Comparison of ENCODE assay signal across 8 cellular contexts in genomic region chr1:42420911-42421585, GRCh38. TPM values are rescaled to one million over a fixed set of nuclear protein-coding genes. Genes with fewer than 3 reads are reported as not detected.
DNase-seq lines count a peak whose midpoint lies in the region; ATAC-seq and TF ChIP-seq lines count a peak whose summit lies in the region.

No MANE protein-coding gene starts in this region.

- no peak for TF ChIP-seq EP300 in Ishikawa (IDR thresholded peaks at IDR 0.05; ENCODE audit: borderline replicate concordance)

- H3K4me1 ChIP-seq in cardiac muscle cell (ENCODE audit: low read depth): peaks cover 54% of the 10 kb centered on the region

- no peaks in the 10 kb centered on the region for H3K36me3 ChIP-seq in cardiac muscle cell

- H3K27ac ChIP-seq in cardiac muscle cell: peak overlapping the region; percentile 75

- H3K9me3 Mint-ChIP-seq in WTC11: 0 out of 2 replicates have a peak, but pooled peaks cover 4% of the 10 kb centered on the region

- CTCF ChIA-PET in WTC11 (lab: Charles Lee): no interaction called here

- no peak for TF ChIP-seq CTCF in cardiac muscle cell (IDR thresholded peaks at IDR 0.05; ENCODE audit: low read depth, low read length)
- TF ChIP-seq CTCF in WTC11 (IDR thresholded peaks at IDR 0.05): no peak

- no peak for TF ChIP-seq RAD21 in Ishikawa (IDR thresholded peaks at IDR 0.05; ENCODE audit: low read depth)

- ATAC-seq in WTC11: no peak
- no peak for ATAC-seq in GM19023 (IDR thresholded peaks at IDR 0.05; ENCODE audit: unreplicated experiment)
- no peak for ATAC-seq in HG03439 (IDR thresholded peaks at IDR 0.05; ENCODE audit: unreplicated experiment)

- H3K4me1 Mint-ChIP-seq in WTC11: peaks cover 40% of the 10 kb centered on the region

- no peaks in the 10 kb centered on the region for H3K27me3 ChIP-seq in cardiac muscle cell

- no peak overlapping the region for H3K4me3 ChIP-seq in cardiac muscle cell

- H3K27ac Mint-ChIP-seq in WTC11: no peak overlapping the region

- POLR2A ChIA-PET in WTC11 (lab: Charles Lee): no interaction called here

- no peaks in the 10 kb centered on the region for H3K36me3 Mint-ChIP-seq in WTC11

- no peaks in the 10 kb centered on the region for H3K27me3 Mint-ChIP-seq in WTC11 (ENCODE audit: low read depth)

- DNase-seq in SHP77 treated with DMSO at 0.1 percent for 48 hours (lab: John Stamatoyannopoulos, UW): peak; percentile 92
- DNase-seq in cardiac muscle cell (ENCODE audit: low read depth in 1 of 2, low spot score in 1 of 2): peak; percentile 82 to 97
- DNase-seq in stromal cell of bone marrow (ENCODE audit: low read depth): peak; percentile 47
- DNase-seq in mesenteric fat pad (ENCODE audit: low spot score): no peak
- DNase-seq in WTC11 (ENCODE audit: low spot score): no peak

- H3K4me3 Mint-ChIP-seq in WTC11: no peak overlapping the region

- no peaks in the 10 kb centered on the region for H3K9me3 ChIP-seq in cardiac muscle cell (ENCODE audit: low read depth)

TF ChIP-seq in Ishikawa, 13 proteins besides CTCF, POLR2A, EP300 and RAD21:
- TF ChIP-seq MAX (IDR thresholded peaks at IDR 0.05) (no peak), NFIC (IDR thresholded peaks at IDR 0.05) (peak; percentile 52)

TF ChIP-seq in WTC11, 78 proteins besides CTCF, POLR2A, EP300 and RAD21:
- no peak for TF ChIP-seq ZNF671 (CRISPR knock-in tag; IDR thresholded peaks at IDR 0.05)
- no peak for TF ChIP-seq SOX15 (CRISPR knock-in tag; IDR thresholded peaks at IDR 0.05)
- TF ChIP-seq GRHL2 (CRISPR knock-in tag; IDR thresholded peaks at IDR 0.05; ENCODE audit: insufficient replicate concordance, severe bottlenecking): no peak
- no peak for TF ChIP-seq ZNF396 (CRISPR knock-in tag; IDR thresholded peaks at IDR 0.05; ENCODE audit: borderline replicate concordance)

RNA-seq across cellular contexts. Expression of gene ZMYND12, which starts 34.8 kb away (rescaled TPM):
- total RNA-seq in cardiac muscle cell: 0.39 and 1.1 TPM in 2 replicates
- 0.21 and 1.9 TPM in 2 replicates for polyA plus RNA-seq in cardiac muscle cell
- total RNA-seq in mesenteric fat pad: 1.3 TPM
- 0.63 to 1.4 TPM (median 0.89 TPM) in 3 replicates for total RNA-seq in WTC11 (2021)

RNA-seq across cellular contexts. Expression of gene PPCS, which starts 35.3 kb away (rescaled TPM):
- total RNA-seq in cardiac muscle cell: 54.5 and 144 TPM in 2 replicates
- 93.4 and 102 TPM in 2 replicates for polyA plus RNA-seq in cardiac muscle cell
- 49.4 TPM for total RNA-seq in mesenteric fat pad
- 35.1 to 40.2 TPM (median 36.8 TPM) in 3 replicates for total RNA-seq in WTC11 (2021)

RNA-seq across cellular contexts. Expression of gene RIMKLA, which starts 40.5 kb away (rescaled TPM):
- total RNA-seq in cardiac muscle cell (8.1 and 14.9 TPM in 2 replicates), mesenteric fat pad (0.39 TPM), WTC11 (2021) (8.3 to 17.3 TPM (median 15.9 TPM) in 3 replicates)
- 16.3 and 21.8 TPM in 2 replicates for polyA plus RNA-seq in cardiac muscle cell

RNA-seq across cellular contexts. Expression of gene CCDC30, which starts 42.0 kb away (rescaled TPM):
- total RNA-seq in cardiac muscle cell (1.8 and 3.2 TPM in 2 replicates), mesenteric fat pad (1.6 TPM), WTC11 (2021) (0.71 to 2.1 TPM (median 0.92 TPM) in 3 replicates)
- polyA plus RNA-seq in cardiac muscle cell: 4.2 and 7.1 TPM in 2 replicates

Comparison
In these comparisons a context has a peak if more than half of its experiments do, and no peak if none do; other contexts are left out.
1. DNase-seq: peak in SHP77 treated with DMSO at 0.1 percent for 48 hours (single experiment), cardiac muscle cell (2 of 2) and stromal cell of bone marrow (single experiment); none in mesenteric fat pad (single experiment) and WTC11 (single experiment).